23 cellular contexts compared by ENCODE assay signal in genomic region chr17:81167638-81168037, GRCh38. TPM values are rescaled to one million over a fixed set of nuclear protein-coding genes. Genes with fewer than 3 reads are reported as not detected.
DNase-seq lines count a peak whose midpoint lies in the region; ATAC-seq, FAIRE-seq and TF ChIP-seq lines count a peak whose summit lies in the region.
"Had no signal": no experiment of that assay in that cellular context is flagged by ENCODE, and none has a peak within 500 bp of the region (broad histone marks: within the 10 kb centered on the region; RNA-seq: fewer than 3 reads in every experiment).

No MANE protein-coding gene starts in this region.

- H3K4me3 Mint-ChIP-seq in activated naive CD8-positive, alpha-beta T cell, result peak overlapping the region; percentile 78
- no peak overlapping the region for H3K4me3 Mint-ChIP-seq in activated naive CD8-positive, alpha-beta T cell treated with anti-CD3 and anti-CD28 coated beads, Interleukin-2, amount 50 U/mL, for 24 hours
- peak overlapping the region; percentile 50 for H3K4me3 Mint-ChIP-seq in astrocyte (ENCODE audit: unreplicated experiment)

- H3K79me2 ChIP-seq in astrocyte (ENCODE audit: insufficient read depth, low read length), result no peaks in the 10 kb centered on the region

- H2AFZ ChIP-seq in astrocyte (ENCODE audit: low read depth, low read length), result no peak overlapping the region

- H3K9me3 Mint-ChIP-seq in activated naive CD8-positive, alpha-beta T cell (ENCODE audit: low read depth), result no peaks in the 10 kb centered on the region
- H3K9me3 Mint-ChIP-seq in activated naive CD8-positive, alpha-beta T cell treated with anti-CD3 and anti-CD28 coated beads, Interleukin-2, amount 50 U/mL, for 24 hours, result no peaks in the 10 kb centered on the region
- no peaks in the 10 kb centered on the region for H3K9me3 Mint-ChIP-seq in astrocyte (ENCODE audit: unreplicated experiment)
- H3K9me3 Mint-ChIP-seq: CD4-positive, alpha-beta T cell; H9 had no signal

- H3K4me2 ChIP-seq in astrocyte (ENCODE audit: low read length), result no peak overlapping the region

- H3K4me3 ChIP-seq in astrocyte (ENCODE audit: insufficient read depth, low read depth, low read length) (no peak overlapping the region), lower lobe of right lung (no peak overlapping the region)

- H3K36me3 Mint-ChIP-seq in activated naive CD8-positive, alpha-beta T cell, result no peaks in the 10 kb centered on the region
- H3K36me3 Mint-ChIP-seq in activated naive CD8-positive, alpha-beta T cell treated with anti-CD3 and anti-CD28 coated beads, Interleukin-2, amount 50 U/mL, for 24 hours (ENCODE audit: low read depth), result no peaks in the 10 kb centered on the region
- H3K36me3 Mint-ChIP-seq in astrocyte (ENCODE audit: low read depth, unreplicated experiment), result no peaks in the 10 kb centered on the region

- peaks cover 5% of the 10 kb centered on the region for H3K27me3 ChIP-seq in astrocyte (ENCODE audit: insufficient read depth, low read length)
- peaks cover 21% of the 10 kb centered on the region for H3K27me3 ChIP-seq in lower lobe of right lung (ENCODE audit: low read depth)

- no peak for ATAC-seq in activated naive CD8-positive, alpha-beta T cell treated with anti-CD3 and anti-CD28 coated beads, Interleukin-2, amount 50 U/mL, for 24 hours
- ATAC-seq in lower lobe of right lung, result no peak

- H3K9me3 ChIP-seq in astrocyte (ENCODE audit: insufficient read depth, low read depth, low read length) (no peaks in the 10 kb centered on the region), lower lobe of right lung (no peaks in the 10 kb centered on the region)

- no peaks in the 10 kb centered on the region for H3K4me1 ChIP-seq in astrocyte (ENCODE audit: insufficient read depth, low read length)
- H3K4me1 ChIP-seq in lower lobe of right lung, result peaks cover 13% of the 10 kb centered on the region

- H3K27ac Mint-ChIP-seq in activated naive CD8-positive, alpha-beta T cell, result no peak overlapping the region
- H3K27ac Mint-ChIP-seq in activated naive CD8-positive, alpha-beta T cell treated with anti-CD3 and anti-CD28 coated beads, Interleukin-2, amount 50 U/mL, for 24 hours, result no peak overlapping the region
- no peak overlapping the region for H3K27ac Mint-ChIP-seq in astrocyte (ENCODE audit: unreplicated experiment)
- H3K27ac Mint-ChIP-seq: CD4-positive, alpha-beta T cell; H9 had no signal

- no peak for TF ChIP-seq CTCF in astrocyte (IDR thresholded peaks at IDR 0.05; ENCODE audit: insufficient read depth, low read depth, low read length)
- no peak for TF ChIP-seq CTCF in lower lobe of right lung (IDR thresholded peaks at IDR 0.05)

- H3K36me3 ChIP-seq in astrocyte (ENCODE audit: insufficient read depth, low read length) (no peaks in the 10 kb centered on the region), lower lobe of right lung (no peaks in the 10 kb centered on the region)

- H3K27ac ChIP-seq in astrocyte (ENCODE audit: low read depth, low read length), result no peak overlapping the region
- no peak overlapping the region for H3K27ac ChIP-seq in lower lobe of right lung
- peak overlapping the region; percentile 17 for H3K27ac ChIP-seq in substantia nigra (ENCODE audit: low read depth, low read length, poor library complexity, severe bottlenecking)

- intact Hi-C loops in lower lobe of right lung (cut with DNase I), result no loop called here

- H3K27me3 Mint-ChIP-seq in activated naive CD8-positive, alpha-beta T cell, result no peaks in the 10 kb centered on the region
- peaks cover 9% of the 10 kb centered on the region for H3K27me3 Mint-ChIP-seq in activated naive CD8-positive, alpha-beta T cell treated with anti-CD3 and anti-CD28 coated beads, Interleukin-2, amount 50 U/mL, for 24 hours
- H3K27me3 Mint-ChIP-seq in astrocyte (ENCODE audit: low read depth, unreplicated experiment), result peaks cover 17% of the 10 kb centered on the region

- no peak for FAIRE-seq in astrocyte (lab: Jason Lieb, UNC)

- no peaks in the 10 kb centered on the region for H4K20me1 ChIP-seq in astrocyte (ENCODE audit: insufficient read depth, low read length)

- no peak overlapping the region for H3K9ac ChIP-seq in astrocyte (ENCODE audit: low read length)

- no peak for DNase-seq in activated naive CD8-positive, alpha-beta T cell treated with anti-CD3 and anti-CD28 coated beads, Interleukin-2, amount 50 U/mL, for 24 hours
- no peak for DNase-seq in astrocyte (ENCODE audit: low read depth)
- peak; percentile 37 for DNase-seq in lower lobe of right lung
- no peak for DNase-seq in substantia nigra (lab: John Stamatoyannopoulos, UW)
- DNase-seq in activated effector memory CD4-positive, alpha-beta T cell treated with Interleukin-2 at 50 U/mL for 16 hours, result no peak
- DNase-seq in COLO829 (ENCODE audit: low spot score), result no peak
- no peak for DNase-seq in stimulated activated CD4-positive, alpha-beta T cell treated with anti-CD3 and anti-CD28 coated beads, Interleukin-1b, Interleukin-23, amount 100 ng/mL, for 48 hours
- DNase-seq: 8988T; Calu3; CD4-positive, alpha-beta T cell; GF-D8; H9; IMR-90; NCI-H1417 treated with DMSO at 0.1 percent for 48 hours; NCI-H187 treated with DMSO at 0.1 percent for 48 hours; NCI-H226; NCI-H524; NCI-H82; OCI-M1 had no signal

- H3K4me1 Mint-ChIP-seq in activated naive CD8-positive, alpha-beta T cell (ENCODE audit: low read depth), result peaks cover 2% of the 10 kb centered on the region
- peaks cover 2% of the 10 kb centered on the region for H3K4me1 Mint-ChIP-seq in activated naive CD8-positive, alpha-beta T cell treated with anti-CD3 and anti-CD28 coated beads, Interleukin-2, amount 50 U/mL, for 24 hours
- no peaks in the 10 kb centered on the region for H3K4me1 Mint-ChIP-seq in astrocyte (ENCODE audit: low read depth, unreplicated experiment)
- H3K4me1 Mint-ChIP-seq: H9 had no signal

RNA-seq across cellular contexts. Expression of gene AATK, which starts 1.6 kb away (rescaled TPM):
- total RNA-seq in astrocyte, result 0.41 and 0.54 TPM in 2 replicates
- total RNA-seq in lower lobe of right lung, result 64.0 TPM
- total RNA-seq: Calu3, M059J, RPMI7951 had no signal

RNA-seq across cellular contexts. Expression of gene PVALEF, which starts 2.3 kb away (rescaled TPM):
- total RNA-seq in astrocyte (not detected in 2 replicates), lower lobe of right lung (not detected)
- total RNA-seq: Calu3; CD4-positive, alpha-beta T cell; H9; HT-29; IMR-90; M059J; RPMI7951 had no signal

RNA-seq across cellular contexts. Expression of gene CEP131, which starts 55.1 kb away (rescaled TPM):
- total RNA-seq in astrocyte (5.8 and 5.9 TPM in 2 replicates), lower lobe of right lung (8.3 TPM)

Comparison
In these comparisons a context has a peak if more than half of its experiments do, and no peak if none do; other contexts are left out.
1. RNA of gene AATK, which starts 1.6 kb away (total RNA-seq): 64.0 TPM in lower lobe of right lung (single experiment); 0.41 to 0.54 TPM in astrocyte; every median in the first group is over 10 times any median in the second.